ENCODE assay signal across 14 cellular contexts in genomic region chr7:66282594-66282935, GRCh38.
A peak's percentile ranks its signal among the peaks of the same experiment; 100 is the strongest.
DNase-seq lines count a peak whose midpoint lies in the region; ATAC-seq, FAIRE-seq and TF ChIP-seq lines count a peak whose summit lies in the region.
"Had no signal": no experiment of that assay in that cellular context is flagged by ENCODE, and none has a peak within 500 bp of the region (broad histone marks: within the 10 kb centered on the region; RNA-seq: fewer than 3 reads in every experiment).

No MANE protein-coding gene starts in this region.

- ATAC-seq in GM21786 (IDR thresholded peaks at IDR 0.05; ENCODE audit: unreplicated experiment) (no peak), GM19452 (IDR thresholded peaks at IDR 0.05; ENCODE audit: unreplicated experiment) (no peak)

- no peak for FAIRE-seq in HTR-8/SVneo (lab: Jason Lieb, UNC)
- FAIRE-seq: GM18507 had no signal

- H3K9ac ChIP-seq in adipocyte (ENCODE audit: low read length) (peak overlapping the region; percentile 79), fibroblast of lung (ENCODE audit: insufficient read depth, low read length) (no peak overlapping the region), skeletal muscle tissue (ENCODE audit: low read depth in 1 of 3, low read length in 3 of 3) (no peak overlapping the region)

- peaks cover 4% of the 10 kb centered on the region for H3K36me3 ChIP-seq in adipocyte (ENCODE audit: control insufficient read depth, insufficient read depth, low read length, severe bottlenecking)
- H3K36me3 ChIP-seq in fibroblast of lung (ENCODE audit: control insufficient read depth, insufficient read depth, low read length) = no peaks in the 10 kb centered on the region
- H3K36me3 ChIP-seq in skeletal muscle tissue (ENCODE audit: control insufficient read depth in 3 of 3, insufficient read depth in 3 of 3, low read length in 3 of 3) = no peaks in the 10 kb centered on the region

- no peak for TF ChIP-seq CTCF in fibroblast of lung (conservative IDR thresholded peaks at IDR 0.05 in 1 of 2, IDR thresholded peaks at IDR 0.05 in 1 of 2; ENCODE audit: low read depth in 1 of 2, low read length in 2 of 2)

- H3K27me3 ChIP-seq in adipocyte (replicated peaks; ENCODE audit: control insufficient read depth, insufficient read depth, low read length) (no peaks in the 10 kb centered on the region), fibroblast of lung (ENCODE audit: control insufficient read depth, insufficient read depth, low read length) (no peaks in the 10 kb centered on the region), skeletal muscle tissue (ENCODE audit: control insufficient read depth in 3 of 3, insufficient read depth in 3 of 3, low read length in 3 of 3) (no peaks in the 10 kb centered on the region)

- DNase-seq in Daoy (ENCODE audit: low read depth) (peak; percentile 24), adipocyte (ENCODE audit: low read depth) (no peak), fibroblast of lung (ENCODE audit: low read depth in 2 of 2) (no peak), NCI-H2196 treated with DMSO at 0.1 percent for 48 hours (lab: John Stamatoyannopoulos, UW; ENCODE audit: unreplicated experiment) (no peak), HTR-8/SVneo (ENCODE audit: insufficient read length, low spot score) (no peak)
- DNase-seq: activated CD4-positive, alpha-beta T cell treated with anti-CD3 and anti-CD28 coated beads, Interleukin-2, amount 10 ng/mL, durations not matched to agents 7 days and 5 days; activated naive CD8-positive, alpha-beta T cell treated with anti-CD3 and anti-CD28 coated beads, Interleukin-2, amount 10 ng/mL, durations not matched to agents 7 days and 5 days; activated T-cell treated with anti-CD3 and anti-CD28 coated beads, Interleukin-2, amount 50 U/mL, for 1 hour; NK-92 treated with Interleukin-12 subunit alpha and Interleukin-12 subunit beta, amount 100 ng/mL, for 24 hours; trophoblast cell had no signal

- H3K4me3 ChIP-seq in adipocyte (ENCODE audit: low read length) (peak overlapping the region; percentile 11), fibroblast of lung (replicated peaks in 1 of 4; ENCODE audit: control extremely low read depth in 1 of 4, insufficient read depth in 1 of 4, low read depth in 3 of 4, low read length in 4 of 4) (no peak overlapping the region), skeletal muscle tissue (ENCODE audit: low read length in 3 of 3) (no peak overlapping the region)

- peaks cover 34% of the 10 kb centered on the region for H3K79me2 ChIP-seq in fibroblast of lung (ENCODE audit: control insufficient read depth, insufficient read depth, low read length)

- no peaks in the 10 kb centered on the region for H4K20me1 ChIP-seq in fibroblast of lung (ENCODE audit: control insufficient read depth, extremely low read depth, insufficient read depth, low read length)

- H3K9me3 ChIP-seq in adipocyte (ENCODE audit: control insufficient read depth, low read length) (no peaks in the 10 kb centered on the region), fibroblast of lung (ENCODE audit: control insufficient read depth, insufficient read depth, low read depth, low read length) (no peaks in the 10 kb centered on the region), skeletal muscle tissue (ENCODE audit: control insufficient read depth in 3 of 3, low read length in 3 of 3) (no peaks in the 10 kb centered on the region)

- H3K4me1 ChIP-seq in adipocyte (ENCODE audit: control insufficient read depth, insufficient read depth, low read length) = peaks cover 70% of the 10 kb centered on the region
- peaks cover 17% of the 10 kb centered on the region for H3K4me1 ChIP-seq in fibroblast of lung (ENCODE audit: control insufficient read depth, extremely low read depth, insufficient read depth, low read length)
- H3K4me1 ChIP-seq in skeletal muscle tissue (ENCODE audit: control insufficient read depth in 3 of 3, insufficient read depth in 3 of 3, low read length in 3 of 3) = peaks cover 0 to 3% (median 0%) of the 10 kb centered on the region in 3 donors

- no peak overlapping the region for H2AFZ ChIP-seq in fibroblast of lung (ENCODE audit: low read length)

- H3K27ac ChIP-seq in fibroblast of lung (ENCODE audit: insufficient read depth, low read length) (peak overlapping the region; percentile 57), skeletal muscle tissue (ENCODE audit: low read depth, low read length) (peak overlapping the region; percentile 27)

- H3K4me2 ChIP-seq in fibroblast of lung (ENCODE audit: extremely low read depth, insufficient read depth, low read length) = no peak overlapping the region
